ENCODE assay signal across 7 cellular contexts in genomic region chr6:145142958-145143357, GRCh38.
"Had no signal": no experiment of that assay in that cellular context is flagged by ENCODE, and none has a peak within 500 bp of the region (broad histone marks: within the 10 kb centered on the region; RNA-seq: fewer than 3 reads in every experiment).

No MANE protein-coding gene starts in this region.

- H3K4me3 Mint-ChIP-seq: IgD-negative memory B cell had no signal

- DNase-seq: IMR-90, KBM-7 had no signal

- H3K27ac ChIP-seq: HL-60 had no signal

- H3K27me3 Mint-ChIP-seq: IgD-negative memory B cell had no signal

- H3K36me3 Mint-ChIP-seq: IgD-negative memory B cell had no signal

- ATAC-seq: HepG2, K562 had no signal

- H3K27ac Mint-ChIP-seq: IgD-negative memory B cell had no signal

- H3K4me3 ChIP-seq: K562 had no signal

- FAIRE-seq: HepG2, HTR-8/SVneo, K562 had no signal
